Comparison of ENCODE assay signal across 15 cellular contexts in the genomic region with DNA sequence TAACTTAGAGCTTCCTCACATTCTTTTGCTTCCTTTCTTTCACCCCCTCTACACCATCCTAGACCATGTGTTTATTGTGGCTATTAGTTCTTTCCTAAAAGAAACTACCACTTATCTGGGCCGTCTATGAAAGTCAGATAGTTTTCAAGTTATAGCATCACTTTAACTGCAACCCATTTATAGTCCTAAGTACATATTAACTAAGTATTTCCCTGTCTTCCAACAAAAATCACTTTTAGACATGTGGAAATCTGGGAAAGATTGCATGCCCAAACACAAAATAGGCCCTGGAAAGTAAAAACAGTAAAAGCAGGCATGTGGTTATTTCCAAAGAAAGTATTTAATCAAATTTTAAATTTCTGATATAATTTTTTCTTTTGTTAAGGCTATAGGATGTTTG. TPM values are rescaled to one million over a fixed set of nuclear protein-coding genes. Genes with fewer than 3 reads are reported as not detected.
DNase-seq lines count a peak whose midpoint lies in the region; ATAC-seq and TF ChIP-seq lines count a peak whose summit lies in the region.
"Had no signal": no experiment of that assay in that cellular context is flagged by ENCODE, and none has a peak within 500 bp of the region (broad histone marks: within the 10 kb centered on the region; RNA-seq: fewer than 3 reads in every experiment).

No MANE protein-coding gene starts in this region.

- intact Hi-C loops in lower lobe of right lung (cut with DNase I) (loop anchor here (10.0 kb wide), 1 partner anchor 50 kb away; no protein-coding TSS in a partner anchor), tibial artery (cut with DNase I; ENCODE audit: low total_unique reads) (no loop called here)

- no peak for DNase-seq in activated naive CD4-positive, alpha-beta T cell treated with Interleukin-2 at 50 U/mL for 16 hours
- DNase-seq in T-helper 17 cell (no peak), lower lobe of right lung (no peak), tibial artery (no peak), iPS-NIHi11 (ENCODE audit: low spot score) (no peak)
- DNase-seq: ACHN; hippocampal formation; left lung; NCI-H1092; SK-N-SH; stimulated activated CD4-positive, alpha-beta T cell treated with anti-CD3 and anti-CD28 coated beads, Interleukin-4, amount 100 ng/mL, for 24 hours had no signal

- H3K4me3 ChIP-seq in lower lobe of right lung (peak overlapping the region; percentile 2), tibial artery (peak overlapping the region in 1 of 2 donors; percentile 84)
- H3K4me3 ChIP-seq: left lung had no signal

- H3K27me3 ChIP-seq in lower lobe of right lung (ENCODE audit: low read depth) (no peaks in the 10 kb centered on the region), tibial artery (no peaks in the 10 kb centered on the region)
- H3K27me3 ChIP-seq: left lung had no signal

- peaks cover 5% of the 10 kb centered on the region for H3K36me3 Mint-ChIP-seq in activated naive CD4-positive, alpha-beta T cell treated with anti-CD3 and anti-CD28 coated beads, Interleukin-2, amount 50 U/mL, for 24 hours
- peaks cover 5% of the 10 kb centered on the region for H3K36me3 Mint-ChIP-seq in T-helper 17 cell (ENCODE audit: low read depth)

- peak overlapping the region; percentile 14 for H3K27ac Mint-ChIP-seq in activated naive CD4-positive, alpha-beta T cell treated with anti-CD3 and anti-CD28 coated beads, Interleukin-2, amount 50 U/mL, for 24 hours
- H3K27ac Mint-ChIP-seq in T-helper 17 cell = peak overlapping the region; percentile 24

- H3K9me3 Mint-ChIP-seq in activated naive CD4-positive, alpha-beta T cell treated with anti-CD3 and anti-CD28 coated beads, Interleukin-2, amount 50 U/mL, for 24 hours = no peaks in the 10 kb centered on the region

- no peak for ATAC-seq in T-helper 17 cell
- ATAC-seq in lower lobe of right lung = no peak
- ATAC-seq in HG03095 (IDR thresholded peaks at IDR 0.05; ENCODE audit: unreplicated experiment) = no peak
- no peak for ATAC-seq in GM21723 (IDR thresholded peaks at IDR 0.05; ENCODE audit: unreplicated experiment)
- ATAC-seq: left lung, sciatic nerve had no signal

- H3K4me1 ChIP-seq in lower lobe of right lung (peaks cover 79% of the 10 kb centered on the region), tibial artery (peaks cover 0 to 83% (median 65%) of the 10 kb centered on the region in 4 donors)

- no peaks in the 10 kb centered on the region for H3K27me3 Mint-ChIP-seq in activated naive CD4-positive, alpha-beta T cell treated with anti-CD3 and anti-CD28 coated beads, Interleukin-2, amount 50 U/mL, for 24 hours
- H3K27me3 Mint-ChIP-seq in T-helper 17 cell = no peaks in the 10 kb centered on the region

- peaks cover 20% of the 10 kb centered on the region for H3K36me3 ChIP-seq in lower lobe of right lung
- no peaks in the 10 kb centered on the region for H3K36me3 ChIP-seq in tibial artery

- no peaks in the 10 kb centered on the region for H3K9me3 ChIP-seq in T-helper 17 cell (ENCODE audit: control insufficient read depth, low read length, poor library complexity, severe bottlenecking)
- H3K9me3 ChIP-seq in lower lobe of right lung = no peaks in the 10 kb centered on the region
- no peaks in the 10 kb centered on the region for H3K9me3 ChIP-seq in tibial artery
- H3K9me3 ChIP-seq: left lung, SK-N-SH had no signal

- peaks cover 98% of the 10 kb centered on the region for H3K4me1 Mint-ChIP-seq in activated naive CD4-positive, alpha-beta T cell treated with anti-CD3 and anti-CD28 coated beads, Interleukin-2, amount 50 U/mL, for 24 hours
- peaks cover 55% of the 10 kb centered on the region for H3K4me1 Mint-ChIP-seq in T-helper 17 cell

- TF ChIP-seq CTCF in lower lobe of right lung (IDR thresholded peaks at IDR 0.05) (no peak), tibial artery (IDR thresholded peaks at IDR 0.05) (no peak)

- H3K27ac ChIP-seq in lower lobe of right lung (peak overlapping the region; percentile 1), tibial artery (peak overlapping the region; percentile 60 to 95)

- H3K4me3 Mint-ChIP-seq in activated naive CD4-positive, alpha-beta T cell treated with anti-CD3 and anti-CD28 coated beads, Interleukin-2, amount 50 U/mL, for 24 hours = peak overlapping the region; percentile 20
- peak overlapping the region; percentile 66 for H3K4me3 Mint-ChIP-seq in T-helper 17 cell

RNA-seq across cellular contexts. Expression of gene MYLIP, which starts 5.5 kb away (rescaled TPM):
- total RNA-seq in T-helper 17 cell = 100 to 1,000 TPM; 191 to 229 TPM
- total RNA-seq in lower lobe of right lung = 48.8 TPM
